8 cellular contexts compared by ENCODE assay signal in the genomic region with DNA sequence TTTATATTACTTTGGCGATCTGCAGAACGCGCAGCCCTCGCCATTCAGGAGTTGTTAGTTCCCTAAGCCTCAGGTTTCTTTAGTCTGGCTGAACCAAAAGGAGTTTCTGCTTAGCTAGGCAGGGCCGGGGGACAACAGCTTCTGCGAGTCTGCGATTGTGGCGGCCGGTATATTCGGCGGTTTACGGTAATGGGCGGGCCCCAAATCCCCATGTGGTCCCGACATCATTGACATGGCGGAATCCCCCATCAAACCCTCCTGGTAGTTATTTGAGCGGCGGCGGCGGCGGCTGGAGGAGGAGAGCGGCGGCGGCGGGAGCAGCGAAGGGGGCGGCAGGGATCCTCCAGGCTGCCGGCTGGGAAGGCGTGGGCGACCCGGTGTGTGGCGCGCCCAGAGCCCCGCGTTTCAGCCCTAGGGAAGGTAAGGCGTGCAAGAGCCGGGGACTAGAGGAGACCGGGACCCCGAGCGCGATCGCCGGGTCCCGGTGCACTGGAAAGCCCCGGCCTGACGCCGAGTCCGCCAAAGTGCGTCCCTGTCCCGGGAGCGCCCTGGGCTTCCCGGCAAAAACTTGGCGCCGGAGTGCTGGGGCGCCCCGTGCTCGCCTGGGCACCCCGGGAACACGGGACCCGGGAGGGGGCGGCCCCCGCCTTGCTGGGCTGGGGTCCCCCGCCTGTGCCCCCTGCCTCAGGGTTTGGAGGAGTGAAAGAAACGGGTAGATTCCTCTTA. TPM values are rescaled to one million over a fixed set of nuclear protein-coding genes. Genes with fewer than 3 reads are reported as not detected.
DNase-seq lines count a peak whose midpoint lies in the region; FAIRE-seq and TF ChIP-seq lines count a peak whose summit lies in the region.

Gene FNDC3B, plus strand, starts transcription at position 227 of the 726 bp plus-strand sequence. CDS start 72,902 bp downstream, outside the sequence.

- no peak for FAIRE-seq in frontal cortex (lab: Jason Lieb, UNC)

- H3K36me3 ChIP-seq in HEK293 (ENCODE audit: control insufficient read depth in 2 of 2, insufficient read depth in 1 of 2, low read length in 2 of 2) = no peaks in the 10 kb centered on the region

- H3K4me3 ChIP-seq in HEK293 (ENCODE audit: low read depth, low read length) = peak within 1 kb of the TSS; percentile 92

- CTCF ChIA-PET in HEK293 (lab: Yijun Ruan, JAX) = interaction anchor here (0.6 to 0.7 kb wide), 3 partner anchors 12 to 436 kb away, joined by 3 to 4 read pairs (median 4); no protein-coding TSS in a partner anchor

- in situ Hi-C loops in SK-MEL-5 (cut with HindIII; ENCODE audit: low pct_unique_long_range_greater_than_20kb, low sequenced_read_pairs) = no loop called here

- POLR2A ChIA-PET in HEK293 (lab: Yijun Ruan, JAX) = interaction anchor here (0.6 to 1.5 kb wide), 7 partner anchors 30 to 161 kb away, joined by 3 to 10 read pairs (median 4); no protein-coding TSS in a partner anchor

- peak; percentile 92 for DNase-seq in GDM1 (lab: John Stamatoyannopoulos, UW)
- peak; percentile 95 for DNase-seq in MV-4-11 (lab: John Stamatoyannopoulos, UW)
- DNase-seq in SK-MEL-5 (ENCODE audit: low read depth, low spot score) = peak; percentile 96
- DNase-seq in activated naive CD4-positive, alpha-beta T cell treated with Interleukin-2 at 50 U/mL for 16 hours = peak; percentile 95
- DNase-seq in frontal cortex (ENCODE audit: low spot score in 2 of 2) = peak; percentile 85 to 90
- peak; percentile 72 for DNase-seq in non-pigmented ciliary epithelial cell (ENCODE audit: low read depth)
- peak; percentile 97 for DNase-seq in superior temporal gyrus (ENCODE audit: extremely low spot score)

- H3K27ac ChIP-seq in HEK293 (ENCODE audit: extremely low read depth, low read depth, low read length) = peak within 1 kb of the TSS; percentile 98

- peaks cover 4% of the 10 kb centered on the region; the same call in 1 of the 2 replicates for H3K4me1 ChIP-seq in HEK293 (ENCODE audit: control insufficient read depth, insufficient read depth, low read length)

- no peak for TF ChIP-seq CTCF in HEK293 (tag by site-specific recombination; IDR thresholded peaks at IDR 0.05)

- no peaks in the 10 kb centered on the region for H3K9me3 ChIP-seq in HEK293 (ENCODE audit: control insufficient read depth, insufficient read depth, low read depth, low read length)

TF ChIP-seq in HEK293, 187 proteins besides CTCF, POLR2A, EP300 and RAD21 (continues in another document):
- TF ChIP-seq ZBTB17 (tag by site-specific recombination; IDR thresholded peaks at IDR 0.05) (peak; percentile 69), SP2 (tag by site-specific recombination; IDR thresholded peaks at IDR 0.05) (peak; percentile 46), ZNF621 (tag by site-specific recombination; IDR thresholded peaks at IDR 0.05) (no peak), ZFP69B (tag by site-specific recombination; IDR thresholded peaks at IDR 0.05) (peak; percentile 58; the same call in 1 of the 2 replicates), GLIS1 (tag by site-specific recombination; IDR thresholded peaks at IDR 0.05) (peak; percentile 73), SP3 (tag by site-specific recombination; IDR thresholded peaks at IDR 0.05) (peak; percentile 59), KLF9 (tag by site-specific recombination; IDR thresholded peaks at IDR 0.05; ENCODE audit: low read depth) (peak; percentile 61; the same call in 1 of the 2 replicates), ZNF404 (tag by site-specific recombination; IDR thresholded peaks at IDR 0.05) (no peak), ZNF184 (tag by site-specific recombination; IDR thresholded peaks at IDR 0.05) (no peak), ZBTB8A (tag by site-specific recombination; IDR thresholded peaks at IDR 0.05) (peak; percentile 78), ZBTB49 (tag by site-specific recombination; IDR thresholded peaks at IDR 0.05; ENCODE audit: low read depth) (no peak), KLF1 (tag by site-specific recombination; IDR thresholded peaks at IDR 0.05) (0 out of 2 replicates have a peak, but pooled peaks have one; percentile 34), ZNF202 (tag by site-specific recombination; IDR thresholded peaks at IDR 0.05; ENCODE audit: borderline replicate concordance) (no peak)
- TF ChIP-seq, protein P1, sequence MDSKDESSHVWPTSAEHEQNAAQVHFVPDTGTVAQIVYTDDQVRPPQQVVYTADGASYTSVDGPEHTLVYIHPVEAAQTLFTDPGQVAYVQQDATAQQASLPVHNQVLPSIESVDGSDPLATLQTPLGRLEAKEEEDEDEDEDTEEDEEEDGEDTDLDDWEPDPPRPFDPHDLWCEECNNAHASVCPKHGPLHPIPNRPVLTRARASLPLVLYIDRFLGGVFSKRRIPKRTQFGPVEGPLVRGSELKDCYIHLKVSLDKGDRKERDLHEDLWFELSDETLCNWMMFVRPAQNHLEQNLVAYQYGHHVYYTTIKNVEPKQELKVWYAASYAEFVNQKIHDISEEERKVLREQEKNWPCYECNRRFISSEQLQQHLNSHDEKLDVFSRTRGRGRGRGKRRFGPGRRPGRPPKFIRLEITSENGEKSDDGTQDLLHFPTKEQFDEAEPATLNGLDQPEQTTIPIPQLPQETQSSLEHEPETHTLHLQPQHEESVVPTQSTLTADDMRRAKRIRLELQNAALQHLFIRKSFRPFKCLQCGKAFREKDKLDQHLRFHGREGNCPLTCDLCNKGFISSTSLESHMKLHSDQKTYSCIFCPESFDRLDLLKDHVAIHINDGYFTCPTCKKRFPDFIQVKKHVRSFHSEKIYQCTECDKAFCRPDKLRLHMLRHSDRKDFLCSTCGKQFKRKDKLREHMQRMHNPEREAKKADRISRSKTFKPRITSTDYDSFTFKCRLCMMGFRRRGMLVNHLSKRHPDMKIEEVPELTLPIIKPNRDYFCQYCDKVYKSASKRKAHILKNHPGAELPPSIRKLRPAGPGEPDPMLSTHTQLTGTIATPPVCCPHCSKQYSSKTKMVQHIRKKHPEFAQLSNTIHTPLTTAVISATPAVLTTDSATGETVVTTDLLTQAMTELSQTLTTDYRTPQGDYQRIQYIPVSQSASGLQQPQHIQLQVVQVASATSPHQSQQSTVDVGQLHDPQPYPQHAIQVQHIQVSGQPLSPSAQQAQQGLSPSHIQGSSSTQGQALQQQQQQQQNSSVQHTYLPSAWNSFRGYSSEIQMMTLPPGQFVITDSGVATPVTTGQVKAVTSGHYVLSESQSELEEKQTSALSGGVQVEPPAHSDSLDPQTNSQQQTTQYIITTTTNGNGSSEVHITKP (tag by site-specific recombination; IDR thresholded peaks at IDR 0.05) = peak; percentile 81
- TF ChIP-seq, protein P2, sequence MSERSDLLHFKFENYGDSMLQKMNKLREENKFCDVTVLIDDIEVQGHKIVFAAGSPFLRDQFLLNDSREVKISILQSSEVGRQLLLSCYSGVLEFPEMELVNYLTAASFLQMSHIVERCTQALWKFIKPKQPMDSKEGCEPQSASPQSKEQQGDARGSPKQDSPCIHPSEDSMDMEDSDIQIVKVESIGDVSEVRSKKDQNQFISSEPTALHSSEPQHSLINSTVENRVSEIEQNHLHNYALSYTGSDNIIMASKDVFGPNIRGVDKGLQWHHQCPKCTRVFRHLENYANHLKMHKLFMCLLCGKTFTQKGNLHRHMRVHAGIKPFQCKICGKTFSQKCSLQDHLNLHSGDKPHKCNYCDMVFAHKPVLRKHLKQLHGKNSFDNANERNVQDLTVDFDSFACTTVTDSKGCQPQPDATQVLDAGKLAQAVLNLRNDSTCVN (tag by site-specific recombination; optimal IDR thresholded peaks at IDR 0.05) = peak; percentile 76
- TF ChIP-seq, protein P3, sequence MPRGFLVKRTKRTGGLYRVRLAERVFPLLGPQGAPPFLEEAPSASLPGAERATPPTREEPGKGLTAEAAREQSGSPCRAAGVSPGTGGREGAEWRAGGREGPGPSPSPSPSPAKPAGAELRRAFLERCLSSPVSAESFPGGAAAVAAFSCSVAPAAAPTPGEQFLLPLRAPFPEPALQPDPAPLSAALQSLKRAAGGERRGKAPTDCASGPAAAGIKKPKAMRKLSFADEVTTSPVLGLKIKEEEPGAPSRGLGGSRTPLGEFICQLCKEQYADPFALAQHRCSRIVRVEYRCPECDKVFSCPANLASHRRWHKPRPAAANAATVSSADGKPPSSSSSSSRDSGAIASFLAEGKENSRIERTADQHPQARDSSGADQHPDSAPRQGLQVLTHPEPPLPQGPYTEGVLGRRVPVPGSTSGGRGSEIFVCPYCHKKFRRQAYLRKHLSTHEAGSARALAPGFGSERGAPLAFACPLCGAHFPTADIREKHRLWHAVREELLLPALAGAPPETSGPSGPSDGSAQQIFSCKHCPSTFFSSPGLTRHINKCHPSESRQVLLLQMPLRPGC (tag by site-specific recombination; IDR thresholded peaks at IDR 0.05) = 0 out of 2 replicates have a peak, but pooled peaks have one; percentile 32
- TF ChIP-seq, protein P4, sequence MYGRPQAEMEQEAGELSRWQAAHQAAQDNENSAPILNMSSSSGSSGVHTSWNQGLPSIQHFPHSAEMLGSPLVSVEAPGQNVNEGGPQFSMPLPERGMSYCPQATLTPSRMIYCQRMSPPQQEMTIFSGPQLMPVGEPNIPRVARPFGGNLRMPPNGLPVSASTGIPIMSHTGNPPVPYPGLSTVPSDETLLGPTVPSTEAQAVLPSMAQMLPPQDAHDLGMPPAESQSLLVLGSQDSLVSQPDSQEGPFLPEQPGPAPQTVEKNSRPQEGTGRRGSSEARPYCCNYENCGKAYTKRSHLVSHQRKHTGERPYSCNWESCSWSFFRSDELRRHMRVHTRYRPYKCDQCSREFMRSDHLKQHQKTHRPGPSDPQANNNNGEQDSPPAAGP (tag by site-specific recombination; IDR thresholded peaks at IDR 0.05) = peak; percentile 86

RNA-seq across cellular contexts. Expression of gene FNDC3B, which starts in this region (rescaled TPM):
- 34.4 TPM in 2 replicates for total RNA-seq in SK-MEL-5 (2014; rRNA removed; shearing (Covaris generic))
- polyA plus RNA-seq in SK-MEL-5 (2015; cell fraction: cytosol; rRNA removed) = 15.3 and 20.5 TPM in 2 replicates
- 15.7 and 19.6 TPM in 2 replicates for polyA plus RNA-seq in SK-MEL-5 (2015; cell fraction: nucleus; rRNA removed)
- total RNA-seq in frontal cortex = 14.7 TPM

Comparison
In these comparisons a context has a peak if more than half of its experiments do, and no peak if none do; other contexts are left out.
1. Peak in every context shown above with its lines: DNase-seq, H3K4me3 ChIP-seq and H3K27ac ChIP-seq.